8 cellular contexts compared by ENCODE assay signal in genomic region chr19:2328401-2329161, GRCh38. TPM values are rescaled to one million over a fixed set of nuclear protein-coding genes. Genes with fewer than 3 reads are reported as not detected.
A peak's percentile ranks its signal among the peaks of the same experiment; 100 is the strongest.
DNase-seq lines count a peak whose midpoint lies in the region; ATAC-seq and TF ChIP-seq lines count a peak whose summit lies in the region.

Gene LSM7 (minus strand): TSS chr19:2328586. CDS start chr19:2328566, 20 bp downstream.
Gene SPPL2B (plus strand): TSS chr19:2328684. CDS start chr19:2328710, 26 bp downstream.

- no peaks in the 10 kb centered on the region for H3F3A ChIP-seq in neural cell (ENCODE audit: insufficient read depth, low read length, poor library complexity, severe bottlenecking)

- H3K9ac ChIP-seq in neural cell (ENCODE audit: low read length), result peak within 1 kb of the TSS; percentile 89

- H3K9me3 Mint-ChIP-seq in stimulated activated naive CD8-positive, alpha-beta T cell treated with anti-CD3 and anti-CD28 coated beads, Interleukin-15, Interleukin-2, amounts not matched to agents 100 ng/mL and 50 ng/mL, for 24 hours, result no peaks in the 10 kb centered on the region

- H3K4me2 ChIP-seq in neural cell (ENCODE audit: low read length), result peak within 1 kb of the TSS; percentile 61

- no peaks in the 10 kb centered on the region for H3K9me2 ChIP-seq in neural cell (ENCODE audit: insufficient read depth, low read length)

- H3K4me3 Mint-ChIP-seq in stimulated activated naive CD8-positive, alpha-beta T cell treated with anti-CD3 and anti-CD28 coated beads, Interleukin-15, Interleukin-2, amounts not matched to agents 100 ng/mL and 50 ng/mL, for 24 hours, result peak within 1 kb of the TSS; percentile 100

- peaks cover 51% of the 10 kb centered on the region for H3K79me2 ChIP-seq in neural cell (replicated peaks; ENCODE audit: insufficient read depth, low read length)

- peak within 1 kb of the TSS; percentile 100 for H3K27ac Mint-ChIP-seq in stimulated activated naive CD8-positive, alpha-beta T cell treated with anti-CD3 and anti-CD28 coated beads, Interleukin-15, Interleukin-2, amounts not matched to agents 100 ng/mL and 50 ng/mL, for 24 hours

- DNase-seq in D341Med (ENCODE audit: low spot score) (peak; percentile 100), LNCaP clone FGC (ENCODE audit: low read depth) (peak; percentile 46), SIG-M5 (lab: John Stamatoyannopoulos, UW) (peak; percentile 12), fibroblast of the conjunctiva (ENCODE audit: low read depth) (peak; percentile 76)
- DNase-seq in activated effector memory CD4-positive, alpha-beta T cell treated with anti-CD3 and anti-CD28 coated beads, Interleukin-2, amount 50 U/mL, for 16 hours, result peak; percentile 98

- H3K36me3 Mint-ChIP-seq in stimulated activated naive CD8-positive, alpha-beta T cell treated with anti-CD3 and anti-CD28 coated beads, Interleukin-15, Interleukin-2, amounts not matched to agents 100 ng/mL and 50 ng/mL, for 24 hours (ENCODE audit: low read depth), result peaks cover 25% of the 10 kb centered on the region

- H4K20me1 ChIP-seq in neural cell (ENCODE audit: insufficient read depth), result no peaks in the 10 kb centered on the region

- peak; percentile 40 for ATAC-seq in GM21619 (IDR thresholded peaks at IDR 0.05; ENCODE audit: unreplicated experiment)

- H3K4me3 ChIP-seq in LNCaP clone FGC (ENCODE audit: low read depth, low read length) (peak within 1 kb of the TSS; percentile 95), neural cell (ENCODE audit: low read length) (peak within 1 kb of the TSS; percentile 98)

- H2AFZ ChIP-seq in neural cell (ENCODE audit: low read depth, low read length), result peak within 1 kb of the TSS; percentile 56

- peak within 1 kb of the TSS; percentile 89 for H3K27ac ChIP-seq in neural cell (ENCODE audit: low read length)

- H3K27me3 ChIP-seq in neural cell (ENCODE audit: insufficient read depth, low read depth, low read length), result no peaks in the 10 kb centered on the region

- H3K9me3 ChIP-seq in neural cell (ENCODE audit: low read length), result no peaks in the 10 kb centered on the region

- peak; percentile 38 for TF ChIP-seq EP300 in neural cell (conservative IDR thresholded peaks at IDR 0.05; ENCODE audit: poor library complexity, severe bottlenecking)

- no peaks in the 10 kb centered on the region for H3K36me3 ChIP-seq in neural cell (ENCODE audit: insufficient read depth, low read length)

- peaks cover 80% of the 10 kb centered on the region for H3K4me1 Mint-ChIP-seq in stimulated activated naive CD8-positive, alpha-beta T cell treated with anti-CD3 and anti-CD28 coated beads, Interleukin-15, Interleukin-2, amounts not matched to agents 100 ng/mL and 50 ng/mL, for 24 hours (ENCODE audit: low read depth)

- no peak for TF ChIP-seq CTCF in LNCaP clone FGC (IDR thresholded peaks at IDR 0.05; ENCODE audit: control insufficient read depth, extremely low read depth, insufficient read depth)
- no peak for TF ChIP-seq CTCF in neural cell (IDR thresholded peaks at IDR 0.05; ENCODE audit: poor library complexity, severe bottlenecking)

- H3K27me3 Mint-ChIP-seq in stimulated activated naive CD8-positive, alpha-beta T cell treated with anti-CD3 and anti-CD28 coated beads, Interleukin-15, Interleukin-2, amounts not matched to agents 100 ng/mL and 50 ng/mL, for 24 hours, result no peaks in the 10 kb centered on the region

- TF ChIP-seq RAD21 in neural cell (conservative IDR thresholded peaks at IDR 0.05), result no peak

TF ChIP-seq in neural cell, 6 proteins besides CTCF, POLR2A, EP300 and RAD21:
- TF ChIP-seq SMC3 (conservative IDR thresholded peaks at IDR 0.05; ENCODE audit: poor library complexity) (no peak), EZH2 (IDR thresholded peaks at IDR 0.05; ENCODE audit: borderline replicate concordance, insufficient read depth, low read length, poor library complexity, severe bottlenecking) (no peak), REST (IDR thresholded peaks at IDR 0.05; ENCODE audit: borderline replicate concordance) (peak; percentile 85), TAF1 (IDR thresholded peaks at IDR 0.05; ENCODE audit: low read depth) (peak; percentile 80), POLR2AphosphoS5 (IDR thresholded peaks at IDR 0.05) (peak; percentile 97), MXI1 (conservative IDR thresholded peaks at IDR 0.05; ENCODE audit: poor library complexity, severe bottlenecking) (peak; percentile 96)

RNA-seq across cellular contexts. Expression of gene LSM7, which starts in this region (rescaled TPM):
- polyA plus RNA-seq in neural cell, result 520 and 550 TPM in 2 replicates
- 160 and 161 TPM in 2 replicates for polyA minus RNA-seq in neural cell

RNA-seq across cellular contexts. Expression of gene SPPL2B, which starts in this region (rescaled TPM):
- polyA plus RNA-seq in neural cell, result 68.7 and 86.8 TPM in 2 replicates
- polyA minus RNA-seq in neural cell, result 49.1 and 54.0 TPM in 2 replicates

Comparison
In these comparisons a context has a peak if more than half of its experiments do, and no peak if none do; other contexts are left out.
1. Peak in every context shown above with its lines: DNase-seq, ATAC-seq, H3K4me3 ChIP-seq and H3K27ac ChIP-seq.
2. DNase-seq: peak in every context shown above with its lines; median percentile 100 in D341Med; 98 in activated effector memory CD4-positive, alpha-beta T cell treated with anti-CD3 and anti-CD28 coated beads, Interleukin-2, amount 50 U/mL, for 16 hours; 76 in fibroblast of the conjunctiva; 46 in LNCaP clone FGC; 12 in SIG-M5.